ENCODE assay signal across 28 cellular contexts in genomic region chr18:49008156-49008555, GRCh38.
"Had no signal": no experiment of that assay in that cellular context is flagged by ENCODE, and none has a peak within 500 bp of the region (broad histone marks: within the 10 kb centered on the region; RNA-seq: fewer than 3 reads in every experiment).

No MANE protein-coding gene starts in this region.

- H3K27ac ChIP-seq: brain microvascular endothelial cell, KMS-11, SK-N-MC had no signal

- H3K4me3 Mint-ChIP-seq: activated B cell treated with CpG ODN at 0.5 μM for 24 hours; activated CD4-positive, alpha-beta T cell treated with anti-CD3 and anti-CD28 coated beads, Interleukin-2, amount 10 ng/mL, durations not matched to agents 24 days and 14 days; activated naive CD8-positive, alpha-beta T cell treated with anti-CD3 and anti-CD28 coated beads, Interleukin-2, amount 50 U/mL, for 24 hours; activated T-cell treated with anti-CD3 and anti-CD28 coated beads, Interleukin-2, amount 50 U/mL, for 4 hours; T-cell had no signal

- DNase-seq: activated B cell treated with CpG ODN at 0.5 μM for 24 hours; activated CD4-positive, alpha-beta T cell treated with anti-CD3 and anti-CD28 coated beads for 1 hour; activated CD4-positive, alpha-beta T cell treated with anti-CD3 and anti-CD28 coated beads, Interleukin-2, amount 10 ng/mL, durations not matched to agents 24 days and 14 days; activated CD4-positive, alpha-beta T cell treated with anti-CD3 and anti-CD28 coated beads, Interleukin-2, amount 50 U/mL, for 48 hours; activated CD8-positive, alpha-beta memory T cell treated with anti-CD3 and anti-CD28 coated beads for 24 hours; activated effector memory CD4-positive, alpha-beta T cell treated with anti-CD3 and anti-CD28 coated beads, Interleukin-2, amount 50 U/mL, for 16 hours; activated naive CD4-positive, alpha-beta T cell treated with Interleukin-2 at 50 U/mL for 16 hours; activated naive CD8-positive, alpha-beta T cell treated with anti-CD3 and anti-CD28 coated beads, Interleukin-2, amount 50 U/mL, for 24 hours; activated T-cell treated with anti-CD3 and anti-CD28 coated beads, Interleukin-2, amount 50 U/mL, for 4 hours; amniotic stem cell; brain microvascular endothelial cell; MV-4-11; NCI-H1092 treated with DMSO at 0.1 percent for 48 hours; NCI-H1417 treated with DMSO at 0.1 percent for 48 hours; NCI-H1694; NCI-H2029; NCI-H2107; NCI-H2171 treated with DMSO at 0.1 percent for 48 hours; NCI-H226; T-cell; T-helper 2 cell; T1000 had no signal

- FAIRE-seq: RCC 7860, TTC549 had no signal

- H3K27me3 ChIP-seq: brain microvascular endothelial cell had no signal

- H3K9ac ChIP-seq: KMS-11 had no signal

- H3K4me2 ChIP-seq: KMS-11 had no signal

- H3K9me3 Mint-ChIP-seq: activated B cell treated with CpG ODN at 0.5 μM for 24 hours; activated CD4-positive, alpha-beta T cell treated with anti-CD3 and anti-CD28 coated beads, Interleukin-2, amount 10 ng/mL, durations not matched to agents 24 days and 14 days; activated naive CD4-positive, alpha-beta T cell treated with anti-CD3 and anti-CD28 coated beads, Interleukin-2, amount 50 U/mL, for 72 hours; activated naive CD8-positive, alpha-beta T cell treated with anti-CD3 and anti-CD28 coated beads, Interleukin-2, amount 50 U/mL, for 24 hours; activated T-cell treated with anti-CD3 and anti-CD28 coated beads, Interleukin-2, amount 50 U/mL, for 4 hours; IgD-negative memory B cell; T-cell had no signal

- H3K4me1 Mint-ChIP-seq: activated B cell treated with CpG ODN at 0.5 μM for 24 hours; activated CD4-positive, alpha-beta T cell treated with anti-CD3 and anti-CD28 coated beads, Interleukin-2, amount 10 ng/mL, durations not matched to agents 24 days and 14 days; activated naive CD8-positive, alpha-beta T cell treated with anti-CD3 and anti-CD28 coated beads, Interleukin-2, amount 50 U/mL, for 24 hours; T-cell had no signal

- H3K27ac Mint-ChIP-seq: activated B cell treated with CpG ODN at 0.5 μM for 24 hours; activated CD4-positive, alpha-beta T cell treated with anti-CD3 and anti-CD28 coated beads, Interleukin-2, amount 10 ng/mL, durations not matched to agents 24 days and 14 days; activated naive CD4-positive, alpha-beta T cell treated with anti-CD3 and anti-CD28 coated beads, Interleukin-2, amount 50 U/mL, for 72 hours; activated naive CD8-positive, alpha-beta T cell treated with anti-CD3 and anti-CD28 coated beads, Interleukin-2, amount 50 U/mL, for 24 hours; IgD-negative memory B cell; T-cell had no signal

- ATAC-seq: activated naive CD4-positive, alpha-beta T cell treated with anti-CD3 and anti-CD28 coated beads, Interleukin-2, amount 50 U/mL, for 72 hours; activated naive CD8-positive, alpha-beta T cell treated with anti-CD3 and anti-CD28 coated beads, Interleukin-2, amount 50 U/mL, for 24 hours; activated T-cell treated with anti-CD3 and anti-CD28 coated beads, Interleukin-2, amount 50 U/mL, for 4 hours; T-cell had no signal

- H3K36me3 Mint-ChIP-seq: activated naive CD4-positive, alpha-beta T cell treated with anti-CD3 and anti-CD28 coated beads, Interleukin-2, amount 50 U/mL, for 72 hours; IgD-negative memory B cell; T-cell had no signal

- H3K36me3 ChIP-seq: brain microvascular endothelial cell had no signal

- H3K4me3 ChIP-seq: SK-N-MC had no signal
